Comparison of ENCODE assay signal across 20 cellular contexts in genomic region chr2:164693834-164694233, GRCh38.
"Had no signal": no experiment of that assay in that cellular context is flagged by ENCODE, and none has a peak within 500 bp of the region (broad histone marks: within the 10 kb centered on the region; RNA-seq: fewer than 3 reads in every experiment).

No MANE protein-coding gene starts in this region.

- H3K27ac Mint-ChIP-seq: activated CD8-positive, alpha-beta T cell treated with anti-CD3 and anti-CD28 coated beads for 36 hours; activated naive CD8-positive, alpha-beta T cell treated with anti-CD3 and anti-CD28 coated beads, Interleukin-2, amount 10 ng/mL, durations not matched to agents 7 days and 5 days; T-cell had no signal

- DNase-seq: activated CD4-positive, alpha-beta T cell treated with anti-CD3 and anti-CD28 coated beads, Interleukin-2, amount 50 U/mL, for 1 hour; activated CD4-positive, CD25-positive, alpha-beta regulatory T cell; activated CD8-positive, alpha-beta memory T cell treated with anti-CD3 and anti-CD28 coated beads, Interleukin-2, amount 50 U/mL, for 4 hours; activated CD8-positive, alpha-beta T cell treated with anti-CD3 and anti-CD28 coated beads for 36 hours; activated naive CD4-positive, alpha-beta T cell treated with anti-CD3 and anti-CD28 coated beads, Interleukin-2, amount 50 U/mL, for 16 hours; activated naive CD8-positive, alpha-beta T cell treated with anti-CD3 and anti-CD28 coated beads, Interleukin-2, amount 10 ng/mL, durations not matched to agents 7 days and 5 days; aorta; caudate nucleus; NCI-H1048; NCI-H146; NCI-H187 treated with DMSO at 0.1 percent for 48 hours; NCI-H2081 treated with DMSO at 0.1 percent for 48 hours; NCI-H446; NCI-H524; SHP77; T-cell; T-helper 2 cell; T1000 had no signal

- H3K27me3 Mint-ChIP-seq: activated CD8-positive, alpha-beta T cell treated with anti-CD3 and anti-CD28 coated beads for 36 hours; activated naive CD8-positive, alpha-beta T cell treated with anti-CD3 and anti-CD28 coated beads, Interleukin-2, amount 10 ng/mL, durations not matched to agents 7 days and 5 days; T-cell had no signal

- H3K4me3 ChIP-seq: breast epithelium had no signal

- H3K27ac ChIP-seq: breast epithelium, VCaP had no signal

- H3K4me1 ChIP-seq: breast epithelium had no signal

- H3K27me3 ChIP-seq: breast epithelium had no signal

- ATAC-seq: activated CD8-positive, alpha-beta T cell treated with anti-CD3 and anti-CD28 coated beads for 36 hours; T-cell had no signal

- H3K9me3 Mint-ChIP-seq: activated CD8-positive, alpha-beta T cell treated with anti-CD3 and anti-CD28 coated beads for 36 hours; activated naive CD8-positive, alpha-beta T cell treated with anti-CD3 and anti-CD28 coated beads, Interleukin-2, amount 10 ng/mL, durations not matched to agents 7 days and 5 days had no signal

- H3K4me1 Mint-ChIP-seq: activated naive CD8-positive, alpha-beta T cell treated with anti-CD3 and anti-CD28 coated beads, Interleukin-2, amount 10 ng/mL, durations not matched to agents 7 days and 5 days; T-cell had no signal

- H3K36me3 Mint-ChIP-seq: activated naive CD8-positive, alpha-beta T cell treated with anti-CD3 and anti-CD28 coated beads, Interleukin-2, amount 10 ng/mL, durations not matched to agents 7 days and 5 days; T-cell had no signal

- H3K4me3 Mint-ChIP-seq: activated CD8-positive, alpha-beta T cell treated with anti-CD3 and anti-CD28 coated beads for 36 hours; activated naive CD8-positive, alpha-beta T cell treated with anti-CD3 and anti-CD28 coated beads, Interleukin-2, amount 10 ng/mL, durations not matched to agents 7 days and 5 days; T-cell had no signal
